In the genomic region with DNA sequence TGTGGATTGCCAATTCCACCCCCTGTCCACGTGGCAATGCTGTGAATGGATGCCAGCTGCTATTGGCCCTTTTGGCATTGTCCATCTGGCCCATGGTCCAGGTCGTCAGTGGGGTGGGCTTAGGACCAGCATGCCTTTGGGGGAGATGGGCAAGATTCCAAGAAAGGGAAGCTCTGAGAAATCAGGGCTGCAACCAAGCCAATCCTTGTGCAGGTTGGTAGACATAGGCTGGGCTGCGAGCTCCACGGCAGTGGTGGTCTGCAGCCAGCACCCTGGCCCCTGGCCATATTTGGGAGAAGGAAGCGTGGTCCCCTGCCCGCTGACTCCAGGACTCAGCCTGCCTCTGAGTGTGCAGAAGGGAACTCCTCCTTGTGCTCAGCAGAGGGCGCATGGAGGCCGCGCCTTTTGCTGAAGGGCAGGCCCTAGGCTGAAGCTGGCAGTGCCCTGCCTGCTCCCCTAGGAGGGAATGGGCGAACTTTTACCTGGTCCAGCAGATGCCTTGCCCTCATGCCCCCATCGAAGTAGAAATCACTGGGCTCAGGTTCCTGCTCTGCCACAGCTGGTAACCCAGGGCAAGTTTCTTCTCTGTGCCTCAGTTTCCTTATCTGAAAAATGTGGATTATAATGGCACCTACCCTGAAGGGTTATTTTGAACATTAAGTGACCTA, we compare ENCODE assay signal across 8 cellular contexts. TPM values are rescaled to one million over a fixed set of nuclear protein-coding genes. Genes with fewer than 3 reads are reported as not detected.
DNase-seq lines count a peak whose midpoint lies in the region; ATAC-seq, FAIRE-seq and TF ChIP-seq lines count a peak whose summit lies in the region.

No MANE protein-coding gene starts in this region.

- H3K9me3 Mint-ChIP-seq in activated CD8-positive, alpha-beta memory T cell treated with anti-CD3 and anti-CD28 coated beads, Interleukin-2, amount 10 ng/mL, durations not matched to agents 7 days and 5 days (ENCODE audit: low read depth) = no peaks in the 10 kb centered on the region
- H3K9me3 Mint-ChIP-seq in natural killer cell = no peaks in the 10 kb centered on the region

- intact Hi-C loops in esophagus muscularis mucosa (cut with DNase I) = loop anchor here (5.0 to 10.0 kb wide), 2 partner anchors 80 to 182 kb away; partner anchors contain the start of gene SFXN5
- intact Hi-C loops in natural killer cell (cut with micrococcal nuclease) = loop anchor here (1.0 kb wide), 3 partner anchors 81 to 285 kb away; no protein-coding TSS in a partner anchor

- TF ChIP-seq EP300 in esophagus muscularis mucosa (IDR thresholded peaks at IDR 0.05) = no peak
- TF ChIP-seq EP300 in upper lobe of left lung (IDR thresholded peaks at IDR 0.05) = no peak

- no peak for FAIRE-seq in GM19239 (lab: Jason Lieb, UNC)

- CTCF ChIA-PET in activated CD8-positive, alpha-beta memory T cell treated with anti-CD3 and anti-CD28 coated beads, Interleukin-2, amount 10 ng/mL, durations not matched to agents 7 days and 5 days (lab: Charles Lee) = interaction anchor here (0.6 to 10.9 kb wide), 38 partner anchors 10 to 320 kb away, joined by 3 to 306 read pairs (median 4); partner anchors contain the start of genes RAB11FIP5 and SFXN5

- TF ChIP-seq CTCF in esophagus muscularis mucosa (IDR thresholded peaks at IDR 0.05) (peak; percentile 61 to 74 (median 64)), natural killer cell (IDR thresholded peaks at IDR 0.05) (peak; percentile 63), upper lobe of left lung (IDR thresholded peaks at IDR 0.05) (peak; percentile 46 to 80 (median 62))

- peaks cover 9 to 26% (median 16%) of the 10 kb centered on the region in 4 donors for H3K36me3 ChIP-seq in esophagus muscularis mucosa
- H3K36me3 ChIP-seq in upper lobe of left lung = peaks cover 0 to 27% (median 10%) of the 10 kb centered on the region in 4 donors

- H3K4me3 Mint-ChIP-seq in activated CD8-positive, alpha-beta memory T cell treated with anti-CD3 and anti-CD28 coated beads, Interleukin-2, amount 10 ng/mL, durations not matched to agents 7 days and 5 days = no peak overlapping the region
- H3K4me3 Mint-ChIP-seq in natural killer cell = no peak overlapping the region

- TF ChIP-seq POLR2A in esophagus muscularis mucosa (IDR thresholded peaks at IDR 0.05; ENCODE audit: low read depth) (no peak), upper lobe of left lung (IDR thresholded peaks at IDR 0.05) (no peak)

- H3K27me3 Mint-ChIP-seq in activated CD8-positive, alpha-beta memory T cell treated with anti-CD3 and anti-CD28 coated beads, Interleukin-2, amount 10 ng/mL, durations not matched to agents 7 days and 5 days = peaks cover 32% of the 10 kb centered on the region
- peaks cover 23 to 37% of the 10 kb centered on the region in 2 donors for H3K27me3 Mint-ChIP-seq in natural killer cell (ENCODE audit: low read depth in 2 of 2)

- no peaks in the 10 kb centered on the region for H3K36me3 Mint-ChIP-seq in activated CD8-positive, alpha-beta memory T cell treated with anti-CD3 and anti-CD28 coated beads, Interleukin-2, amount 10 ng/mL, durations not matched to agents 7 days and 5 days
- H3K36me3 Mint-ChIP-seq in natural killer cell = no peaks in the 10 kb centered on the region

- no peak overlapping the region for H3K4me3 ChIP-seq in esophagus muscularis mucosa
- no peak overlapping the region for H3K4me3 ChIP-seq in upper lobe of left lung

- H3K27ac ChIP-seq in esophagus muscularis mucosa (replicated peaks in 1 of 4) (no peak overlapping the region), upper lobe of left lung (no peak overlapping the region)

- WGBS in esophagus muscularis mucosa = 13% methylated on average over 7 of the region's 11 CpGs
- 17 to 24% methylated on average over 9 to 10 of the region's 11 CpGs for WGBS in upper lobe of left lung, 2 donors

- H3K4me1 ChIP-seq in esophagus muscularis mucosa = peaks cover 25 to 40% (median 32%) of the 10 kb centered on the region in 4 donors
- peaks cover 19 to 28% (median 20%) of the 10 kb centered on the region in 4 donors for H3K4me1 ChIP-seq in upper lobe of left lung

- no peaks in the 10 kb centered on the region for H3K9me3 ChIP-seq in esophagus muscularis mucosa
- H3K9me3 ChIP-seq in upper lobe of left lung = no peaks in the 10 kb centered on the region

- H3K27me3 ChIP-seq in esophagus muscularis mucosa = peaks cover 0 to 31% (median 0%) of the 10 kb centered on the region in 4 donors
- peaks cover 0 to 3% (median 0%) of the 10 kb centered on the region in 4 donors for H3K27me3 ChIP-seq in upper lobe of left lung

- H3K4me1 Mint-ChIP-seq in activated CD8-positive, alpha-beta memory T cell treated with anti-CD3 and anti-CD28 coated beads, Interleukin-2, amount 10 ng/mL, durations not matched to agents 7 days and 5 days = peaks cover 4% of the 10 kb centered on the region
- peaks cover 0 to 9% of the 10 kb centered on the region in 2 donors for H3K4me1 Mint-ChIP-seq in natural killer cell

- DNase-seq in COLO668 (lab: John Stamatoyannopoulos, UW; ENCODE audit: unreplicated experiment) = peak; percentile 72
- DNase-seq in GM19239 (ENCODE audit: insufficient read length, low spot score) = peak; percentile 66
- DNase-seq in NCI-H774 (lab: John Stamatoyannopoulos, UW) = peak; percentile 3
- peak; percentile 79 for DNase-seq in activated CD8-positive, alpha-beta memory T cell treated with anti-CD3 and anti-CD28 coated beads, Interleukin-2, amount 10 ng/mL, durations not matched to agents 7 days and 5 days
- no peak for DNase-seq in esophagus muscularis mucosa (ENCODE audit: extremely low spot score)
- peak; percentile 42 for DNase-seq in natural killer cell
- peak; percentile 68 to 70 for DNase-seq in upper lobe of left lung

- H3K27ac Mint-ChIP-seq in activated CD8-positive, alpha-beta memory T cell treated with anti-CD3 and anti-CD28 coated beads, Interleukin-2, amount 10 ng/mL, durations not matched to agents 7 days and 5 days = no peak overlapping the region
- no peak overlapping the region for H3K27ac Mint-ChIP-seq in natural killer cell

- peak; percentile 47 for ATAC-seq in HG03442 (IDR thresholded peaks at IDR 0.05; ENCODE audit: unreplicated experiment)
- ATAC-seq in activated CD8-positive, alpha-beta memory T cell treated with anti-CD3 and anti-CD28 coated beads, Interleukin-2, amount 10 ng/mL, durations not matched to agents 7 days and 5 days = peak; percentile 88
- peak; percentile 67 to 95 (median 90) for ATAC-seq in natural killer cell
- peak; percentile 72 to 79 for ATAC-seq in upper lobe of left lung (ENCODE audit: low FRiP score in 2 of 2)

RNA-seq across cellular contexts. Expression of gene SPR, which starts 5.4 kb away (rescaled TPM):
- 1 to 10 TPM; 1.3 to 3.1 TPM for total RNA-seq in activated CD8-positive, alpha-beta memory T cell treated with anti-CD3 and anti-CD28 coated beads, Interleukin-2, amount 10 ng/mL, durations not matched to agents 7 days and 5 days
- total RNA-seq in esophagus muscularis mucosa (10 to 100 TPM; 30.3 to 57.0 (median 50.3) TPM), natural killer cell (1 to 10 TPM in 1 of 3 donors, under 1 TPM in 2; 0.16 to 1.7 (median 0.34) TPM), upper lobe of left lung (10 to 100 TPM; 26.2 to 49.2 (median 34.2) TPM)

RNA-seq across cellular contexts. Expression of gene EMX1, which starts 24.7 kb away (rescaled TPM):
- not detected for total RNA-seq in activated CD8-positive, alpha-beta memory T cell treated with anti-CD3 and anti-CD28 coated beads, Interleukin-2, amount 10 ng/mL, durations not matched to agents 7 days and 5 days
- total RNA-seq in esophagus muscularis mucosa (not detected), natural killer cell (not detected), upper lobe of left lung (not detected)

Comparison
In these comparisons a context has a peak if more than half of its experiments do, and no peak if none do; other contexts are left out.
1. RNA of gene SPR, which starts 5.4 kb away (total RNA-seq): 30.3 to 57.0 TPM in esophagus muscularis mucosa and 26.2 to 49.2 TPM in upper lobe of left lung; 1.3 to 3.1 TPM in activated CD8-positive, alpha-beta memory T cell treated with anti-CD3 and anti-CD28 coated beads, Interleukin-2, amount 10 ng/mL, durations not matched to agents 7 days and 5 days and 0.16 to 1.7 TPM in natural killer cell; every median in the first group is over 4 times any median in the second.
2. Peak in every context shown above with its lines, with median percentiles within 50 percentile points of each other: ATAC-seq and CTCF ChIP-seq.